Comparison of ENCODE assay signal across 8 cellular contexts in genomic region chr9:93058357-93059096, GRCh38. TPM values are rescaled to one million over a fixed set of nuclear protein-coding genes. Genes with fewer than 3 reads are reported as not detected.
DNase-seq lines count a peak whose midpoint lies in the region; ATAC-seq and TF ChIP-seq lines count a peak whose summit lies in the region.

Gene SUSD3 (plus strand): TSS chr9:93058701. CDS start chr9:93058743, 42 bp downstream.

- ATAC-seq in GM18907 (IDR thresholded peaks at IDR 0.05; ENCODE audit: unreplicated experiment) (peak; percentile 43), HG03196 (IDR thresholded peaks at IDR 0.05; ENCODE audit: unreplicated experiment) (peak; percentile 55), left lung (peak; percentile 86)

- TF ChIP-seq POLR2A in breast epithelium (IDR thresholded peaks at IDR 0.05): no peak

- peak within 1 kb of the TSS; percentile 75 for H3K4me3 ChIP-seq in ACC112 (ENCODE audit: low read depth, low read length)
- peak within 1 kb of the TSS; percentile 43 to 83 (median 60) for H3K4me3 ChIP-seq in breast epithelium
- H3K4me3 ChIP-seq in left lung: peak within 1 kb of the TSS; percentile 43 to 64

- no peaks in the 10 kb centered on the region for H3K79me2 ChIP-seq in ACC112 (ENCODE audit: control insufficient read depth, insufficient read depth, low read length, unreplicated experiment)

- intact Hi-C loops in breast epithelium (cut with DNase I; ENCODE audit: low total_unique reads): no loop called here
- intact Hi-C loops in left lung (cut with DNase I): no loop called here

- no peaks in the 10 kb centered on the region for H3K9me3 ChIP-seq in breast epithelium
- H3K9me3 ChIP-seq in left lung: no peaks in the 10 kb centered on the region

- H3K36me3 ChIP-seq in ACC112 (ENCODE audit: insufficient read depth, low read length) (no peaks in the 10 kb centered on the region), breast epithelium (no peaks in the 10 kb centered on the region), left lung (no peaks in the 10 kb centered on the region)

- no peak within 1 kb of the TSS for H3K27ac ChIP-seq in ACC112 (ENCODE audit: low read depth, low read length)
- peak within 1 kb of the TSS; percentile 26 to 62 for H3K27ac ChIP-seq in breast epithelium
- H3K27ac ChIP-seq in left lung: peak within 1 kb of the TSS; percentile 54 to 75

- H3K27me3 ChIP-seq in ACC112 (ENCODE audit: insufficient read depth, low read length) (no peaks in the 10 kb centered on the region), breast epithelium (no peaks in the 10 kb centered on the region), left lung (no peaks in the 10 kb centered on the region)

- peak within 1 kb of the TSS; percentile 53 for H2AFZ ChIP-seq in ACC112 (ENCODE audit: low read length, unreplicated experiment)

- no peak for TF ChIP-seq CTCF in breast epithelium (IDR thresholded peaks at IDR 0.05)
- TF ChIP-seq CTCF in left lung (IDR thresholded peaks at IDR 0.05): no peak

- H3K4me1 ChIP-seq in ACC112 (ENCODE audit: control insufficient read depth, insufficient read depth, low read length, unreplicated experiment) (peaks cover 16% of the 10 kb centered on the region), breast epithelium (peaks cover 4 to 5% of the 10 kb centered on the region in 2 donors), left lung (peaks cover 6 to 64% of the 10 kb centered on the region in 2 donors)

- DNase-seq in T-helper 9 cell (peak; percentile 55), breast epithelium (ENCODE audit: low spot score in 2 of 2) (peak; percentile 47 to 65), left lung (peak; percentile 71 to 92), cerebellar cortex (ENCODE audit: low spot score) (no peak)
- DNase-seq in stimulated activated CD8-positive, alpha-beta memory T cell treated with anti-CD3 and anti-CD28 coated beads, Interleukin-12 subunit alpha, Interleukin-12 subunit beta, amount 100 ng/mL, for 4 hours (ENCODE audit: low read depth): peak; percentile 55

RNA-seq across cellular contexts. Expression of gene SUSD3, which starts in this region (rescaled TPM):
- 10 to 100 TPM in 2 of 3 donors, 1 to 10 TPM in 1; 1.3 to 52.4 (median 45.9) TPM for total RNA-seq in breast epithelium
- total RNA-seq in left lung: 1 to 10 TPM; 2.6 to 4.8 TPM
